Comparison of ENCODE assay signal across 1 cellular context in genomic region chr6:139152088-139152891, GRCh38.
TF ChIP-seq lines count a peak whose summit lies in the region.

No MANE protein-coding gene starts in this region.

TF ChIP-seq in HEK293, 187 proteins besides CTCF, POLR2A, EP300 and RAD21 (continued from another document and continues in another):
- TF ChIP-seq ZNF19 (tag by site-specific recombination; IDR thresholded peaks at IDR 0.05; ENCODE audit: low read depth) (peak; percentile 80; the same call in 1 of the 2 replicates), ZNF280C (tag by site-specific recombination; IDR thresholded peaks at IDR 0.05) (no peak), ZEB2 (tag by site-specific recombination; IDR thresholded peaks at IDR 0.05) (peak; percentile 89), ZSCAN16 (tag by site-specific recombination; IDR thresholded peaks at IDR 0.05) (peak; percentile 50; the same call in 1 of the 2 replicates), ZNF416 (tag by site-specific recombination; IDR thresholded peaks at IDR 0.05) (no peak), ZNF558 (tag by site-specific recombination; IDR thresholded peaks at IDR 0.05) (no peak), ZNF366 (tag by site-specific recombination; conservative IDR thresholded peaks at IDR 0.05) (peak; percentile 97), ZNF513 (tag by site-specific recombination; IDR thresholded peaks at IDR 0.05) (peak; percentile 61), ZFP3 (tag by site-specific recombination; IDR thresholded peaks at IDR 0.05; ENCODE audit: low read depth) (no peak), SP7 (tag by site-specific recombination; IDR thresholded peaks at IDR 0.05) (peak; percentile 93), BCL11A (tag by site-specific recombination; IDR thresholded peaks at IDR 0.05; ENCODE audit: low read depth) (peak; percentile 97), INSM2 (tag by site-specific recombination; IDR thresholded peaks at IDR 0.05) (peak; percentile 99), ZNF449 (tag by site-specific recombination; IDR thresholded peaks at IDR 0.05) (peak; percentile 81), ZNF707 (tag by site-specific recombination; IDR thresholded peaks at IDR 0.05) (no peak), ZNF423 (tag by site-specific recombination; IDR thresholded peaks at IDR 0.05) (no peak), WT1 (tag by site-specific recombination; IDR thresholded peaks at IDR 0.05) (peak; percentile 100), ZNF48 (tag by site-specific recombination; IDR thresholded peaks at IDR 0.05) (no peak), ZNF843 (tag by site-specific recombination; IDR thresholded peaks at IDR 0.05) (peak; percentile 100), GLI2 (tag by site-specific recombination; IDR thresholded peaks at IDR 0.05; ENCODE audit: borderline replicate concordance, low read depth) (peak; percentile 98), HOXC10 (CRISPR knock-in tag; IDR thresholded peaks at IDR 0.05) (no peak), ELK4 (IDR thresholded peaks at IDR 0.05; ENCODE audit: borderline replicate concordance, low read depth, low read length) (no peak), ZNF248 (tag by site-specific recombination; IDR thresholded peaks at IDR 0.05) (no peak), ZFP41 (tag by site-specific recombination; IDR thresholded peaks at IDR 0.05; ENCODE audit: borderline replicate concordance) (no peak), ZNF16 (tag by site-specific recombination; IDR thresholded peaks at IDR 0.05; ENCODE audit: low read depth) (no peak), ZNF266 (tag by site-specific recombination; IDR thresholded peaks at IDR 0.05; ENCODE audit: low read depth) (no peak), PRDM1 (tag by site-specific recombination; IDR thresholded peaks at IDR 0.05) (no peak; the same call in 1 of the 2 replicates), ZNF274 (IDR thresholded peaks at IDR 0.05; ENCODE audit: low read length) (no peak), ZNF274 (tag by site-specific recombination; IDR thresholded peaks at IDR 0.05; ENCODE audit: borderline replicate concordance) (no peak), KLF10 (tag by site-specific recombination; IDR thresholded peaks at IDR 0.05) (peak; percentile 83), ZBTB11 (tag by site-specific recombination; conservative IDR thresholded peaks at IDR 0.05; ENCODE audit: low read depth) (no peak), ZSCAN23 (tag by site-specific recombination; IDR thresholded peaks at IDR 0.05) (peak; percentile 98), ZNF211 (tag by site-specific recombination; IDR thresholded peaks at IDR 0.05; ENCODE audit: low read depth) (no peak), ZNF175 (tag by site-specific recombination; IDR thresholded peaks at IDR 0.05) (no peak), ZBTB20 (tag by site-specific recombination; IDR thresholded peaks at IDR 0.05) (peak; percentile 42; the same call in 1 of the 2 replicates), ZNF561 (tag by site-specific recombination; IDR thresholded peaks at IDR 0.05; ENCODE audit: borderline replicate concordance) (peak; percentile 95), ZNF514 (tag by site-specific recombination; IDR thresholded peaks at IDR 0.05) (no peak), ZNF776 (tag by site-specific recombination; IDR thresholded peaks at IDR 0.05; ENCODE audit: borderline replicate concordance) (no peak; the same call in 1 of the 2 replicates), ZBTB26 (tag by site-specific recombination; optimal IDR thresholded peaks at IDR 0.05) (no peak), ZNF571 (tag by site-specific recombination; IDR thresholded peaks at IDR 0.05) (no peak), HIC1 (tag by site-specific recombination; IDR thresholded peaks at IDR 0.05) (peak; percentile 94), ZNF311 (tag by site-specific recombination; IDR thresholded peaks at IDR 0.05; ENCODE audit: borderline replicate concordance) (no peak), ZNF544 (tag by site-specific recombination; IDR thresholded peaks at IDR 0.05) (no peak), ATF2 (tag by site-specific recombination; IDR thresholded peaks at IDR 0.05; ENCODE audit: low read depth) (peak; percentile 65)
